1 cellular context compared by ENCODE assay signal in the genomic region with DNA sequence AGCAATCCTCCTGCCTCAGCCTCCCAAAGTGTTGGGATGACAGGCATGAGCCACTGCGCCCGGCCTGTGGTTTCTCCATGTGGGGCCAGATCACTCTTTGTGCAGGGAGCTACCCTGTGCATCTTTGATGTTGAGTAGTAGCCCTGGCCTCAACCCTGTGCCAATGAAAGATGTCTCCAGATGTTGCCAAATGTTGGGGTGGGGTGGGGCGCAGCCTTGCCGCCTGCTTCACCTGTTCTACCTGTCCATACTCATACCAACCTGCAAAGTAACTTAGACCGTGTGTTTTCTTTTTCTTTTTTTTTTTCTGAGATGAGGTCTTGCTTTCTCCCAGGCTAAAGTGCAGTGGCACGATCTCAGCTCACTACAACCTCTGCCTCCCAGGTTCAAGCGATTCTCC.
TF ChIP-seq lines count a peak whose summit lies in the region.

No MANE protein-coding gene starts in this region.

TF ChIP-seq in HCT116, 20 proteins besides CTCF, POLR2A, EP300 and RAD21 (continued from another document):
- TF ChIP-seq CBX3 (IDR thresholded peaks at IDR 0.05; ENCODE audit: low read depth), result no peak
- TF ChIP-seq ELF1 (IDR thresholded peaks at IDR 0.05; ENCODE audit: borderline replicate concordance, low read depth), result no peak
- no peak for TF ChIP-seq EZH2phosphoT487 (IDR thresholded peaks at IDR 0.05; ENCODE audit: borderline replicate concordance)
- TF ChIP-seq TCF7L2 (IDR thresholded peaks at IDR 0.05; ENCODE audit: borderline replicate concordance, extremely low read depth, insufficient read depth, insufficient read length), result no peak
- TF ChIP-seq MAX (IDR thresholded peaks at IDR 0.05), result no peak
- TF ChIP-seq ZFX (IDR thresholded peaks at IDR 0.05), result no peak
